ENCODE assay signal across 13 cellular contexts in genomic region chr5:140576776-140577201, GRCh38. TPM values are rescaled to one million over a fixed set of nuclear protein-coding genes. Genes with fewer than 3 reads are reported as not detected.
A peak's percentile ranks its signal among the peaks of the same experiment; 100 is the strongest.
DNase-seq lines count a peak whose midpoint lies in the region; ATAC-seq and TF ChIP-seq lines count a peak whose summit lies in the region.
"Had no signal": no experiment of that assay in that cellular context is flagged by ENCODE, and none has a peak within 500 bp of the region (broad histone marks: within the 10 kb centered on the region; RNA-seq: fewer than 3 reads in every experiment).

No MANE protein-coding gene starts in this region.

- H3K27ac ChIP-seq in left ventricle myocardium inferior (replicated peaks): peak overlapping the region; percentile 45
- no peak overlapping the region for H3K27ac ChIP-seq in right cardiac atrium (ENCODE audit: low read length)
- peak overlapping the region; percentile 83 for H3K27ac ChIP-seq in mesodermal cell (ENCODE audit: low read depth, low read length, severe bottlenecking)
- H3K27ac ChIP-seq: KMS-11 had no signal

- ATAC-seq in right cardiac atrium (no peak), HG03378 (IDR thresholded peaks at IDR 0.05; ENCODE audit: unreplicated experiment) (no peak)

- peaks cover 12% of the 10 kb centered on the region for H3K4me1 ChIP-seq in left ventricle myocardium inferior
- H3K4me1 ChIP-seq in right cardiac atrium (ENCODE audit: control insufficient read depth, insufficient read depth, low read length): no peaks in the 10 kb centered on the region
- peaks cover 3% of the 10 kb centered on the region for H3K4me1 ChIP-seq in mesodermal cell (ENCODE audit: control insufficient read depth, insufficient read depth, low read length, poor library complexity, severe bottlenecking)
- H3K4me1 ChIP-seq: pancreas had no signal

- DNase-seq in left ventricle myocardium inferior (no peak), right cardiac atrium (no peak), choroid plexus epithelial cell (ENCODE audit: low read depth) (peak; percentile 52), NCI-H774 (lab: John Stamatoyannopoulos, UW) (no peak), SHP77 (lab: John Stamatoyannopoulos, UW) (no peak), NCI-H146 (lab: John Stamatoyannopoulos, UW) (no peak)
- DNase-seq: aorta; pancreas; stimulated activated CD4-positive, alpha-beta T cell treated with anti-CD3 and anti-CD28 coated beads, Interleukin-4, amount 100 ng/mL, for 4 hours; T1000 had no signal

- TF ChIP-seq CTCF in left ventricle myocardium inferior (IDR thresholded peaks at IDR 0.05; ENCODE audit: borderline replicate concordance) (no peak), choroid plexus epithelial cell (conservative IDR thresholded peaks at IDR 0.05; ENCODE audit: low read depth, low read length) (no peak)

- intact Hi-C loops in left ventricle myocardium inferior (cut with micrococcal nuclease): loop anchor here (10.0 kb wide), 1 partner anchor 48 kb away; no protein-coding TSS in a partner anchor
- intact Hi-C loops in right cardiac atrium (cut with DNase I): no loop called here

- H3K36me3 ChIP-seq in left ventricle myocardium inferior (no peaks in the 10 kb centered on the region), mesodermal cell (ENCODE audit: control insufficient read depth, insufficient read depth, low read length) (no peaks in the 10 kb centered on the region)
- H3K36me3 ChIP-seq: pancreas had no signal

- 59% methylated on average over 2 of the region's 2 CpGs for WGBS in right cardiac atrium
- WGBS in mesodermal cell (ENCODE audit: insufficient coverage in 2 of 2), 2 experiments: no CpG with 5 or more reads among the region's 2 CpGs

- no peak overlapping the region for H3K4me3 ChIP-seq in left ventricle myocardium inferior
- no peak overlapping the region for H3K4me3 ChIP-seq in right cardiac atrium (ENCODE audit: low read length)
- no peak overlapping the region for H3K4me3 ChIP-seq in choroid plexus epithelial cell (ENCODE audit: low read depth, low read length)
- no peak overlapping the region for H3K4me3 ChIP-seq in mesodermal cell (ENCODE audit: extremely low read depth, insufficient read depth, low read length, poor library complexity, severe bottlenecking)
- H3K4me3 ChIP-seq: pancreas had no signal

- H3K9me3 ChIP-seq in left ventricle myocardium inferior (replicated peaks) (no peaks in the 10 kb centered on the region), right cardiac atrium (ENCODE audit: control insufficient read depth, low read length) (no peaks in the 10 kb centered on the region), mesodermal cell (ENCODE audit: control insufficient read depth, low read length) (no peaks in the 10 kb centered on the region)
- H3K9me3 ChIP-seq: pancreas had no signal

- H3K27me3 ChIP-seq in left ventricle myocardium inferior (ENCODE audit: low read depth) (no peaks in the 10 kb centered on the region), right cardiac atrium (ENCODE audit: control insufficient read depth, insufficient read depth) (no peaks in the 10 kb centered on the region)
- H3K27me3 ChIP-seq: pancreas had no signal

RNA-seq across cellular contexts. Expression of gene SLC35A4, which starts 12.2 kb away (rescaled TPM):
- 73.1 TPM for total RNA-seq in left ventricle myocardium inferior
- total RNA-seq in right cardiac atrium: 10 to 100 TPM; 58.2 to 77.3 (median 71.0) TPM
- 44.6 TPM for polyA plus RNA-seq in right cardiac atrium
- 51.5 TPM for polyA plus RNA-seq in mesodermal cell (2013, experiment 1 of 2)
- polyA plus RNA-seq in mesodermal cell (2013, experiment 2 of 2): 47.7 TPM

RNA-seq across cellular contexts. Expression of gene APBB3, which starts 12.4 kb away (rescaled TPM):
- total RNA-seq in left ventricle myocardium inferior (12.1 TPM), right cardiac atrium (10 to 100 TPM; 13.2 to 19.2 (median 16.0) TPM)
- 16.7 TPM for polyA plus RNA-seq in right cardiac atrium
- polyA plus RNA-seq in mesodermal cell (2013, experiment 1 of 2): 21.1 TPM
- 17.3 TPM for polyA plus RNA-seq in mesodermal cell (2013, experiment 2 of 2)

RNA-seq across cellular contexts. Expression of gene SRA1, which starts 19.5 kb away (rescaled TPM):
- total RNA-seq in left ventricle myocardium inferior (28.6 TPM), right cardiac atrium (10 to 100 TPM; 25.9 to 32.7 (median 28.2) TPM)
- 31.1 TPM for polyA plus RNA-seq in right cardiac atrium
- 35.2 TPM for polyA plus RNA-seq in mesodermal cell (2013, experiment 1 of 2)
- 31.7 TPM for polyA plus RNA-seq in mesodermal cell (2013, experiment 2 of 2)

RNA-seq across cellular contexts. Expression of gene EIF4EBP3, which starts 29.3 kb away (rescaled TPM):
- total RNA-seq in left ventricle myocardium inferior (13.1 TPM), right cardiac atrium (10 to 100 TPM; 11.2 to 24.0 (median 13.2) TPM)
- polyA plus RNA-seq in right cardiac atrium: 24.6 TPM
- 6.7 TPM for polyA plus RNA-seq in mesodermal cell (2013, experiment 1 of 2)
- 6.3 TPM for polyA plus RNA-seq in mesodermal cell (2013, experiment 2 of 2)

RNA-seq across cellular contexts. Expression of gene CD14, which starts 56.2 kb away (rescaled TPM):
- total RNA-seq in left ventricle myocardium inferior (26.2 TPM), right cardiac atrium (10 to 100 TPM; 52.8 to 99.0 (median 68.0) TPM)
- polyA plus RNA-seq in right cardiac atrium: 25.1 TPM
- polyA plus RNA-seq in mesodermal cell (2013, experiment 1 of 2): 4.6 TPM
- polyA plus RNA-seq in mesodermal cell (2013, experiment 2 of 2): 4.1 TPM
